ENCODE assay signal across 8 cellular contexts in the genomic region with DNA sequence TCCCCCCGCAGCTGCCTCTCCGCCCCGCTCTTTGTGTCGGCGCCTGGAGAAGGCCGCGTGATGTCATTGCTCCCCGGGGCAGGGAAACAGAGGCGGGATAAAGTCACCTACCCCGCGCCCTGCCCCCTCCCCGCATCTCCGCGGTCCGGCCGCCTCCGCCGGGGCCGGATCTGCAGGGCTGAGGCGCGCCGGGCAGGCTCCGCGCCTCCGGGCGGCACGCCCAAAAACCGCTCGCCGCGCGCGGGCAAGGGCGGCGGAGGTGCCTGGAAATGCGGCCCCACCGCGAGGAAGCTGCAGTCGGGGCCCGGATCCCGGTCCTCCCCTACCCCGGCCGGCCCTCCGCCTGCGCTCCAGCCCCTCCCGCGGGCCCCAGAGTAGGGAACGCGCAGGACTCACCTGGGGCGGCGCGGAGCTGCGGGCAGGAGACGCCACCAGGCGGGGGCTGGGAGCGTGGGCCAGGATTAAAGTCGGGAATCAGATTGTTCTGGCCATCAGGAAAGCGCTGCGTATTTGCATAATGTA. TPM values are rescaled to one million over a fixed set of nuclear protein-coding genes. Genes with fewer than 3 reads are reported as not detected.
DNase-seq lines count a peak whose midpoint lies in the region; ATAC-seq and TF ChIP-seq lines count a peak whose summit lies in the region.

A gene (minus strand): TSS at position 55 of the 522 bp plus-strand sequence. CDS start 302 bp downstream, outside the sequence.

- CTCF ChIA-PET in GM10248 (lab: Yijun Ruan, JAX): interaction anchor here (1.1 to 8.9 kb wide), 3 partner anchors 11 to 19 kb away, joined by 3 to 65 read pairs (median 5); no protein-coding TSS in a partner anchor
- CTCF ChIA-PET in activated CD4-positive, alpha-beta memory T cell treated with anti-CD3 and anti-CD28 coated beads, Interleukin-2, amount 10 ng/mL, durations not matched to agents 7 days and 5 days (lab: Charles Lee): interaction anchor here (1.1 to 1.7 kb wide), 3 partner anchors 12 to 15 kb away, joined by 3 read pairs; no protein-coding TSS in a partner anchor

- 1 to 4% methylated on average over 27 to 40 of the region's 59 CpGs for WGBS in GM23248 (ENCODE audit: low coverage in 1 of 2, low lambda C conversion rate in 2 of 2, missing lambda C conversion rate in 2 of 2), 2 experiments
- 0% methylated on average over 7 of the region's 59 CpGs; no CpG with 5 or more reads in 1 of the 2 donors for WGBS in gastroesophageal sphincter (ENCODE audit: low coverage in 1 of 2), 2 donors

- POLR2A ChIA-PET in GM10248 (lab: Yijun Ruan, JAX): no interaction called here
- POLR2A ChIA-PET in activated CD4-positive, alpha-beta memory T cell treated with anti-CD3 and anti-CD28 coated beads, Interleukin-2, amount 10 ng/mL, durations not matched to agents 7 days and 5 days (lab: Charles Lee): interaction anchor here (1.0 kb wide), 1 partner anchor 12 kb away, joined by 3 read pairs; no protein-coding TSS in a partner anchor

- H3K36me3 Mint-ChIP-seq in activated CD4-positive, alpha-beta memory T cell treated with anti-CD3 and anti-CD28 coated beads, Interleukin-2, amount 10 ng/mL, durations not matched to agents 7 days and 5 days (ENCODE audit: low read depth): no peaks in the 10 kb centered on the region

- H3K4me1 Mint-ChIP-seq in activated CD4-positive, alpha-beta memory T cell treated with anti-CD3 and anti-CD28 coated beads, Interleukin-2, amount 10 ng/mL, durations not matched to agents 7 days and 5 days: peaks cover 5% of the 10 kb centered on the region

- H2AFZ ChIP-seq in GM23248 (peak within 1 kb of the TSS; percentile 88), neuron (ENCODE audit: low read depth, low read length) (peak within 1 kb of the TSS; percentile 97)

- H3K9me3 Mint-ChIP-seq in activated CD4-positive, alpha-beta memory T cell treated with anti-CD3 and anti-CD28 coated beads, Interleukin-2, amount 10 ng/mL, durations not matched to agents 7 days and 5 days: no peaks in the 10 kb centered on the region

- H3K4me1 ChIP-seq in GM23248 (ENCODE audit: insufficient read depth) (peaks cover under 1% of the 10 kb centered on the region; the same call in 1 of the 2 replicates), gastroesophageal sphincter (peaks cover 0 to 49% (median 0%) of the 10 kb centered on the region in 3 donors), neuron (ENCODE audit: insufficient read depth, low read length) (peaks cover 18% of the 10 kb centered on the region)

- TF ChIP-seq CTCF in GM10248 (IDR thresholded peaks at IDR 0.05; ENCODE audit: control extremely low read depth, extremely low read depth, low read depth, missing control alignments): peak; percentile 12
- TF ChIP-seq CTCF in gastroesophageal sphincter (IDR thresholded peaks at IDR 0.05): peak; percentile 18 to 69 (median 45)

- no peak for TF ChIP-seq EP300 in gastroesophageal sphincter (IDR thresholded peaks at IDR 0.05)

- peaks cover 59% of the 10 kb centered on the region for H3K27me3 Mint-ChIP-seq in activated CD4-positive, alpha-beta memory T cell treated with anti-CD3 and anti-CD28 coated beads, Interleukin-2, amount 10 ng/mL, durations not matched to agents 7 days and 5 days

- H3K4me2 ChIP-seq in GM23248 (ENCODE audit: unreplicated experiment): peak within 1 kb of the TSS; percentile 85

- no peaks in the 10 kb centered on the region for H3K79me2 ChIP-seq in GM23248 (ENCODE audit: insufficient read depth)

- H3K4me3 Mint-ChIP-seq in activated CD4-positive, alpha-beta memory T cell treated with anti-CD3 and anti-CD28 coated beads, Interleukin-2, amount 10 ng/mL, durations not matched to agents 7 days and 5 days: peak within 1 kb of the TSS; percentile 58

- in situ Hi-C loops in GM23248 (cut with MboI): no loop called here

- no peaks in the 10 kb centered on the region for H4K20me1 ChIP-seq in GM23248 (ENCODE audit: insufficient read depth)

- DNase-seq in GM10248 (ENCODE audit: extremely low spot score) (peak; percentile 41), GM23248 (peak; percentile 52), NCI-H1105 treated with DMSO at 0.1 percent for 48 hours (lab: John Stamatoyannopoulos, UW) (peak; percentile 79), GDM1 (lab: John Stamatoyannopoulos, UW) (no peak)
- DNase-seq in activated CD4-positive, alpha-beta memory T cell treated with anti-CD3 and anti-CD28 coated beads, Interleukin-2, amount 10 ng/mL, durations not matched to agents 7 days and 5 days: peak; percentile 26
- DNase-seq in stimulated activated CD4-positive, alpha-beta T cell treated with anti-CD3 and anti-CD28 coated beads, Interleukin-2, amount 100 ng/mL, for 48 hours: no peak

- H3K9ac ChIP-seq in GM23248: peak within 1 kb of the TSS; percentile 48; the same call in 1 of the 2 replicates

- H3K4me3 ChIP-seq in GM23248 (peak within 1 kb of the TSS; percentile 73), gastroesophageal sphincter (peak within 1 kb of the TSS; percentile 88 to 93), neuron (ENCODE audit: low read length) (peak within 1 kb of the TSS; percentile 99)

- H3K36me3 ChIP-seq in GM23248 (ENCODE audit: low read depth) (no peaks in the 10 kb centered on the region), gastroesophageal sphincter (no peaks in the 10 kb centered on the region), neuron (ENCODE audit: insufficient read depth, low read length) (no peaks in the 10 kb centered on the region)

- no peaks in the 10 kb centered on the region for H3F3A ChIP-seq in GM23248 (ENCODE audit: insufficient read depth)

- peak in 1 of 2 donors; percentile 43 for TF ChIP-seq POLR2A in gastroesophageal sphincter (IDR thresholded peaks at IDR 0.05)

- no peak within 1 kb of the TSS for H3K27ac Mint-ChIP-seq in activated CD4-positive, alpha-beta memory T cell treated with anti-CD3 and anti-CD28 coated beads, Interleukin-2, amount 10 ng/mL, durations not matched to agents 7 days and 5 days

- H3K9me2 ChIP-seq in GM23248 (ENCODE audit: insufficient read depth): no peaks in the 10 kb centered on the region

- H3K9me3 ChIP-seq in GM23248 (ENCODE audit: low read depth): no peaks in the 10 kb centered on the region
- no peaks in the 10 kb centered on the region for H3K9me3 ChIP-seq in gastroesophageal sphincter
- no peaks in the 10 kb centered on the region for H3K9me3 ChIP-seq in neuron (ENCODE audit: low read length)

- no peak within 1 kb of the TSS for H3K27ac ChIP-seq in GM23248
- peak within 1 kb of the TSS; percentile 82 to 97 (median 94) for H3K27ac ChIP-seq in gastroesophageal sphincter

- peak; percentile 80 for ATAC-seq in gastroesophageal sphincter

- H3K27me3 ChIP-seq in GM23248 (replicated peaks; ENCODE audit: insufficient read depth): peaks cover 20% of the 10 kb centered on the region
- peaks cover 10% of the 10 kb centered on the region for H3K27me3 ChIP-seq in gastroesophageal sphincter
- peaks cover 12% of the 10 kb centered on the region for H3K27me3 ChIP-seq in neuron (ENCODE audit: insufficient read depth, low read length)

RNA-seq across cellular contexts. Expression of the gene that starts here (rescaled TPM):
- total RNA-seq in GM23248 (2014; rRNA removed; shearing (Covaris generic)): 0.76 and 1.8 TPM in 2 replicates
- polyA plus RNA-seq in GM23248 (2016; fragmentation: Nextera tagmentation; extraction: Ambion mirVana): 0.29 and 0.72 TPM in 2 replicates
- total RNA-seq in activated CD4-positive, alpha-beta memory T cell treated with anti-CD3 and anti-CD28 coated beads, Interleukin-2, amount 10 ng/mL, durations not matched to agents 7 days and 5 days: under 1 TPM; 0.23 to 0.38 TPM
- 10 to 100 TPM; 18.4 to 48.4 (median 22.6) TPM for total RNA-seq in gastroesophageal sphincter

Comparison
In these comparisons a context has a peak if more than half of its experiments do, and no peak if none do; other contexts are left out.
1. Peak in DNase-seq in activated CD4-positive, alpha-beta memory T cell treated with anti-CD3 and anti-CD28 coated beads, Interleukin-2, amount 10 ng/mL, durations not matched to agents 7 days and 5 days; RNA of the gene not detected or under 1 TPM.
2. DNase-seq: peak in GM10248 (single experiment), GM23248 (single experiment) and NCI-H1105 treated with DMSO at 0.1 percent for 48 hours (single experiment); none in GDM1 (single experiment) and stimulated activated CD4-positive, alpha-beta T cell treated with anti-CD3 and anti-CD28 coated beads, Interleukin-2, amount 100 ng/mL, for 48 hours (0 of 2).
3. Peak in every context shown above with its lines, with median percentiles within 50 percentile points of each other: H3K4me3 ChIP-seq.